2 cellular contexts compared by ENCODE assay signal in the genomic region with DNA sequence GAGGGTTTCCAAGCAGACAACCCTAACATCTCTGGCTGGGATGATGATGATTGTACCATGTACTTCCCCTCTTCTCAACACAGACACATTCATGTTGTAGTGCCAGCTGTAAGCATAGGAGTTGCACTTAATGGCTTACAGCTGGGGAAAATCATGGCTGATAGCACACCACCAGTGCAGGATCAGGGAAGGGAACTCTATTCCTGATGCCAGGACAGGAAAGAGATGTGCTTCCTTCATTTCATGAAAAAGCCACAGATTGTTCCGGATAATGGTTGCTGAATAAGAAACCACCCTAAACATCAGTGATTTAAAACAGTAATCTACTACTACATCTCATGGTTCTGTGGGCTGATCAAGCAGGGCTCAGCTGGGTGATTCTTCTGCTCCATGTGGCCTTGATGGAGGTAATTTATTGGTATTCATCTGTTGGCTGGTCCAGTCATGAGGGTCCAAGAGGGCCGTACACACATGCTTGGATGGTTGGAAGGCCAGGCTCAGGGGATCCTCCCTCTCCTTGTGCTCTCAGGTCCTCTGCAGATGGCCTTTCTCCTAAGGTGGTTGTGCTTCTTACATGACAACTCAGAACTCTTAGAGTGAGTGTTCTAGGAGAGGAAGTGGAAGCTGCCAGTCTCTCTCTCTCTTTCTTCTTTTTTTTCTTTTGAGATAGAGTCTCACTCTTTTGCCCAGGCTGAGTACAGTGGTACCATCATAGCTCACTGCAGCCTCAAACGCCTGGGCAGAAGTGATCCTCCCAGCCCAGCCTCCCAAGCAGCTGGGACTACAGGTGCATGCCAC.
TF ChIP-seq lines count a peak whose summit lies in the region.

No MANE protein-coding gene starts in this region.

TF ChIP-seq in HepG2, 621 proteins besides CTCF, POLR2A, EP300 and RAD21:
- peak; percentile 100 for TF ChIP-seq ZNF331 (CRISPR knock-in tag; IDR thresholded peaks at IDR 0.05)
- no peak for TF ChIP-seq MLX (CRISPR knock-in tag; IDR thresholded peaks at IDR 0.05)
TF ChIP-seq in HepG2: peak in this region for 1.

TF ChIP-seq in GM23338, 12 proteins besides CTCF, POLR2A, EP300 and RAD21:
- TF ChIP-seq ZNF331 (CRISPR knock-in tag; IDR thresholded peaks at IDR 0.05; ENCODE audit: low read depth), result peak; percentile 87
- TF ChIP-seq JUNB (IDR thresholded peaks at IDR 0.05; ENCODE audit: unreplicated experiment), result no peak
TF ChIP-seq in GM23338: peak in this region for 1.
